In the genomic region with DNA sequence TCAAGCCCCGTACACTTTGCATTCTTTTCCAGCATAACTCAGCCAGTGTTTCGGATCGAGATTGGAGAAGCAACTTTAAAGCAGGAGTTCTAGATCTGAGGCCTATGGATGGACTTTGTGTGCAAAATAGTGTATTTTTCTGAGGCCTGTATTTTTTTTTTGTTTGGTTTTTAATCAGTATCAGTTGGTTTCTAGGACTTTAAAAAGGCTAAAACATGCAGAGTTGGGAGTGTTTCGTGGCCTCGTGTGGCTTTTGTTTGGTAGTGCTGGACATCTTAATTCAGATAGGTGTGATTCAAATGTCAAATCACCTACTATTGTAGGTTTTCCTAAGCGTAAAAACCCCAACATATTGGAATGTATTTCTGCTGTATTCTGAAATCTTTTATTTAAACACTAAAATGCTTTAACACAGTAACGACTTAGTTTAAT, we compare ENCODE assay signal across 8 cellular contexts. TPM values are rescaled to one million over a fixed set of nuclear protein-coding genes. Genes with fewer than 3 reads are reported as not detected.
A peak's percentile ranks its signal among the peaks of the same experiment; 100 is the strongest.
DNase-seq lines count a peak whose midpoint lies in the region; ATAC-seq, FAIRE-seq and TF ChIP-seq lines count a peak whose summit lies in the region.

No MANE protein-coding gene starts in this region.

- H3K27me3 ChIP-seq in HL-60 (ENCODE audit: insufficient read depth, poor library complexity, severe bottlenecking): no peaks in the 10 kb centered on the region
- no peaks in the 10 kb centered on the region for H3K27me3 ChIP-seq in astrocyte (ENCODE audit: insufficient read depth, low read length)
- H3K27me3 ChIP-seq in lung (ENCODE audit: control insufficient read depth, insufficient read depth): no peaks in the 10 kb centered on the region
- H3K27me3 ChIP-seq in aorta (ENCODE audit: control insufficient read depth in 1 of 2, insufficient read depth in 2 of 2, low read length in 1 of 2): no peaks in the 10 kb centered on the region

- H3K4me1 ChIP-seq in astrocyte (ENCODE audit: insufficient read depth, low read length): no peaks in the 10 kb centered on the region
- H3K4me1 ChIP-seq in lung (ENCODE audit: control insufficient read depth in 2 of 2, insufficient read depth in 2 of 2, low read length in 2 of 2): peaks cover 2 to 6% of the 10 kb centered on the region in 2 donors
- peaks cover 0 to 2% of the 10 kb centered on the region in 2 donors for H3K4me1 ChIP-seq in aorta (ENCODE audit: control insufficient read depth in 1 of 2, insufficient read depth in 2 of 2, low read length in 2 of 2)

- TF ChIP-seq CTCF in HL-60 (IDR thresholded peaks at IDR 0.05; ENCODE audit: insufficient read depth, low read length): no peak
- TF ChIP-seq CTCF in astrocyte (IDR thresholded peaks at IDR 0.05; ENCODE audit: insufficient read depth, low read depth, low read length): no peak
- no peak for TF ChIP-seq CTCF in lung (IDR thresholded peaks at IDR 0.05; ENCODE audit: control extremely low read depth, extremely low read depth)

- H3K27ac Mint-ChIP-seq in astrocyte (ENCODE audit: unreplicated experiment): peak overlapping the region; percentile 99

- peak overlapping the region; percentile 89 for H3K4me2 ChIP-seq in astrocyte (ENCODE audit: low read length)

- ATAC-seq in lung (ENCODE audit: insufficient read depth, low FRiP score) (no peak), aorta (ENCODE audit: low FRiP score) (no peak)

- H3K4me1 Mint-ChIP-seq in astrocyte (ENCODE audit: low read depth, unreplicated experiment): peaks cover 7% of the 10 kb centered on the region

- H3K27ac ChIP-seq in HL-60 (replicated peaks) (peak overlapping the region; percentile 94), astrocyte (ENCODE audit: low read depth, low read length) (peak overlapping the region; percentile 88), lung (ENCODE audit: low read depth in 1 of 2, low read length in 1 of 2) (peak overlapping the region; percentile 84 to 90), aorta (ENCODE audit: low read depth in 1 of 2, low read length in 2 of 2) (peak overlapping the region in 1 of 2 donors; percentile 79)

- peak overlapping the region; percentile 99 for H3K4me3 Mint-ChIP-seq in astrocyte (ENCODE audit: unreplicated experiment)

- H3K9me3 ChIP-seq in astrocyte (ENCODE audit: insufficient read depth, low read depth, low read length) (peaks cover 3% of the 10 kb centered on the region), lung (ENCODE audit: control insufficient read depth in 2 of 2, insufficient read depth in 1 of 2, low read length in 1 of 2) (no peaks in the 10 kb centered on the region), aorta (ENCODE audit: control insufficient read depth, low read length) (no peaks in the 10 kb centered on the region)

- H3K36me3 ChIP-seq in astrocyte (ENCODE audit: insufficient read depth, low read length) (no peaks in the 10 kb centered on the region), lung (ENCODE audit: control insufficient read depth in 2 of 2, insufficient read depth in 2 of 2, low read length in 2 of 2) (peaks cover 0 to 6% of the 10 kb centered on the region in 2 donors), aorta (ENCODE audit: control insufficient read depth in 1 of 2, insufficient read depth in 2 of 2, low read length in 1 of 2) (no peaks in the 10 kb centered on the region)

- H4K20me1 ChIP-seq in astrocyte (ENCODE audit: insufficient read depth, low read length): peaks cover 6% of the 10 kb centered on the region

- intact Hi-C loops in aorta (cut with DNase I): loop anchor here in 1 of 2 donors (5.0 kb wide), 1 partner anchor 49 kb away; the partner anchor contains the start of gene SANBR

- WGBS in lung, 2 donors: 1% methylated on average over 7 of the region's 7 CpGs
- 0 to 2% methylated on average over 7 of the region's 7 CpGs for WGBS in aorta, 2 donors

- peaks cover 79% of the 10 kb centered on the region for H3K79me2 ChIP-seq in astrocyte (ENCODE audit: insufficient read depth, low read length)

- H2AFZ ChIP-seq in astrocyte (ENCODE audit: low read depth, low read length): peak overlapping the region; percentile 92

- H3K36me3 Mint-ChIP-seq in astrocyte (ENCODE audit: low read depth, unreplicated experiment): peaks cover 18% of the 10 kb centered on the region

- H3K4me3 ChIP-seq in HL-60 (replicated peaks; ENCODE audit: insufficient read depth, low read length) (peak overlapping the region; percentile 79), astrocyte (ENCODE audit: insufficient read depth, low read depth, low read length) (peak overlapping the region; percentile 98), lung (peak overlapping the region; percentile 91), aorta (ENCODE audit: low read length in 2 of 2) (peak overlapping the region; percentile 95)

- H3K9me3 Mint-ChIP-seq in astrocyte (ENCODE audit: unreplicated experiment): peaks cover 9% of the 10 kb centered on the region

- H3K9ac ChIP-seq in astrocyte (ENCODE audit: low read length): peak overlapping the region; percentile 87

- DNase-seq in GM03348 (ENCODE audit: low spot score) (peak; percentile 6), HL-60 (ENCODE audit: low read depth in 1 of 2, low spot score in 1 of 2) (no peak), astrocyte (ENCODE audit: low read depth) (peak; percentile 52), lung (ENCODE audit: low spot score) (no peak), aorta (no peak), NCI-H446 treated with DMSO at 0.1 percent for 48 hours (lab: John Stamatoyannopoulos, UW) (no peak), NCI-H510A treated with DMSO at 0.1 percent for 48 hours (lab: John Stamatoyannopoulos, UW) (no peak)
- no peak for DNase-seq in central memory CD4-positive, alpha-beta T cell

- no peaks in the 10 kb centered on the region for H3K27me3 Mint-ChIP-seq in astrocyte (ENCODE audit: low read depth, unreplicated experiment)

- FAIRE-seq in astrocyte (lab: Jason Lieb, UNC): no peak

RNA-seq across cellular contexts. Expression of gene PUS10, which starts 0.3 kb away (rescaled TPM):
- total RNA-seq in astrocyte (7.7 and 9.4 TPM in 2 replicates), lung (10 to 100 TPM in 1 of 2 donors, 1 to 10 TPM in 1; 7.5 to 15.8 TPM), aorta (1 to 10 TPM; 3.3 to 5.5 TPM)
- polyA plus RNA-seq in lung (1 to 10 TPM; 3.4 to 4.3 TPM), aorta (1 to 10 TPM; 3.9 to 5.6 TPM)

RNA-seq across cellular contexts. Expression of gene PEX13, which starts 0.8 kb away (rescaled TPM):
- total RNA-seq in astrocyte (27.8 and 28.8 TPM in 2 replicates), lung (10 to 100 TPM; 22.2 to 45.1 TPM), aorta (10 to 100 TPM; 17.6 to 20.7 TPM)
- polyA plus RNA-seq in lung (10 to 100 TPM; 11.1 to 12.5 TPM), aorta (1 to 10 TPM; 6.5 to 8.8 TPM)

RNA-seq across cellular contexts. Expression of gene SANBR, which starts 47.3 kb away (rescaled TPM):
- 13.7 and 14.0 TPM in 2 replicates for total RNA-seq in astrocyte
- 10 to 100 TPM; 16.3 to 27.3 TPM for total RNA-seq in lung
- polyA plus RNA-seq in lung: 1 to 10 TPM; 4.1 to 7.3 TPM
- 10 to 100 TPM in 1 of 2 donors, 1 to 10 TPM in 1; 9.8 to 17.7 TPM for total RNA-seq in aorta
- polyA plus RNA-seq in aorta: 1 to 10 TPM; 2.8 to 6.5 TPM

Comparison
In these comparisons a context has a peak if more than half of its experiments do, and no peak if none do; other contexts are left out.
1. DNase-seq: peak in GM03348 (single experiment) and astrocyte (single experiment); none in HL-60 (0 of 2), lung (single experiment), aorta (0 of 2), NCI-H446 treated with DMSO at 0.1 percent for 48 hours (single experiment), central memory CD4-positive, alpha-beta T cell (single experiment) and NCI-H510A treated with DMSO at 0.1 percent for 48 hours (single experiment).
2. Peak in every context shown above with its lines, with median percentiles within 50 percentile points of each other: H3K4me3 ChIP-seq.